1 cellular context compared by ENCODE assay signal in genomic region chr11:106449756-106450155, GRCh38.
TF ChIP-seq lines count a peak whose summit lies in the region.

No MANE protein-coding gene starts in this region.

TF ChIP-seq in HepG2, 621 proteins besides CTCF, POLR2A, EP300 and RAD21 (continued from another document and continues in another):
- TF ChIP-seq SNRNP70 (IDR thresholded peaks at IDR 0.05; ENCODE audit: low read depth, low read length) (no peak), ZNF280B (CRISPR knock-in tag; IDR thresholded peaks at IDR 0.05; ENCODE audit: borderline replicate concordance) (no peak), THAP11 (CRISPR knock-in tag; IDR thresholded peaks at IDR 0.05) (no peak), ZNF235 (CRISPR knock-in tag; IDR thresholded peaks at IDR 0.05; ENCODE audit: borderline replicate concordance) (no peak), ZFY (CRISPR knock-in tag; IDR thresholded peaks at IDR 0.05) (no peak), TBP (CRISPR knock-in tag; IDR thresholded peaks at IDR 0.05) (no peak), ZNF790 (CRISPR knock-in tag; IDR thresholded peaks at IDR 0.05; ENCODE audit: borderline replicate concordance) (no peak), GATAD2A (CRISPR knock-in tag; IDR thresholded peaks at IDR 0.05) (peak; percentile 67), EED (CRISPR knock-in tag; IDR thresholded peaks at IDR 0.05) (no peak), MYC (CRISPR knock-in tag; IDR thresholded peaks at IDR 0.05; ENCODE audit: borderline replicate concordance) (no peak), SATB2 (CRISPR knock-in tag; IDR thresholded peaks at IDR 0.05) (no peak), ZNF260 (CRISPR knock-in tag; IDR thresholded peaks at IDR 0.05; ENCODE audit: borderline replicate concordance, low read depth) (no peak), ZSCAN30 (CRISPR knock-in tag; IDR thresholded peaks at IDR 0.05) (no peak), ZNF264 (CRISPR knock-in tag; IDR thresholded peaks at IDR 0.05) (peak; percentile 67; the same call in 1 of the 2 replicates), ZNF607 (CRISPR knock-in tag; IDR thresholded peaks at IDR 0.05; ENCODE audit: borderline replicate concordance) (no peak), CHD2 (IDR thresholded peaks at IDR 0.05; ENCODE audit: low read depth, low read length) (no peak), SMC3 (IDR thresholded peaks at IDR 0.05; ENCODE audit: low read length) (no peak), CSRNP2 (CRISPR knock-in tag; conservative IDR thresholded peaks at IDR 0.05; ENCODE audit: low read depth) (no peak), FOXA1 (IDR thresholded peaks at IDR 0.05) (no peak), FOXA1 (CRISPR knock-in tag; IDR thresholded peaks at IDR 0.05) (peak; percentile 77), POLR2G (IDR thresholded peaks at IDR 0.05; ENCODE audit: low read depth, low read length) (no peak), ZNF709 (CRISPR knock-in tag; IDR thresholded peaks at IDR 0.05) (no peak), NPAS2 (CRISPR knock-in tag; IDR thresholded peaks at IDR 0.05; ENCODE audit: borderline replicate concordance) (no peak), ZNF253 (CRISPR knock-in tag; IDR thresholded peaks at IDR 0.05; ENCODE audit: borderline replicate concordance) (no peak), MZF1 (CRISPR knock-in tag; IDR thresholded peaks at IDR 0.05; ENCODE audit: borderline replicate concordance) (no peak), SAP130 (CRISPR knock-in tag; IDR thresholded peaks at IDR 0.05; ENCODE audit: low read depth) (peak; percentile 14; the same call in 1 of the 2 replicates), RBM22 (optimal IDR thresholded peaks at IDR 0.05; ENCODE audit: low read length) (no peak), ZSCAN31 (CRISPR knock-in tag; IDR thresholded peaks at IDR 0.05; ENCODE audit: low read depth) (no peak), PLRG1 (conservative IDR thresholded peaks at IDR 0.05) (no peak), AKNA (CRISPR knock-in tag; IDR thresholded peaks at IDR 0.05; ENCODE audit: borderline replicate concordance) (no peak), ZBTB49 (CRISPR knock-in tag; IDR thresholded peaks at IDR 0.05; ENCODE audit: borderline replicate concordance) (no peak)
- TF ChIP-seq, protein P1, sequence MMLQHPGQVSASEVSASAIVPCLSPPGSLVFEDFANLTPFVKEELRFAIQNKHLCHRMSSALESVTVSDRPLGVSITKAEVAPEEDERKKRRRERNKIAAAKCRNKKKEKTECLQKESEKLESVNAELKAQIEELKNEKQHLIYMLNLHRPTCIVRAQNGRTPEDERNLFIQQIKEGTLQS (CRISPR knock-in tag; IDR thresholded peaks at IDR 0.05): no peak
- TF ChIP-seq, protein P2, sequence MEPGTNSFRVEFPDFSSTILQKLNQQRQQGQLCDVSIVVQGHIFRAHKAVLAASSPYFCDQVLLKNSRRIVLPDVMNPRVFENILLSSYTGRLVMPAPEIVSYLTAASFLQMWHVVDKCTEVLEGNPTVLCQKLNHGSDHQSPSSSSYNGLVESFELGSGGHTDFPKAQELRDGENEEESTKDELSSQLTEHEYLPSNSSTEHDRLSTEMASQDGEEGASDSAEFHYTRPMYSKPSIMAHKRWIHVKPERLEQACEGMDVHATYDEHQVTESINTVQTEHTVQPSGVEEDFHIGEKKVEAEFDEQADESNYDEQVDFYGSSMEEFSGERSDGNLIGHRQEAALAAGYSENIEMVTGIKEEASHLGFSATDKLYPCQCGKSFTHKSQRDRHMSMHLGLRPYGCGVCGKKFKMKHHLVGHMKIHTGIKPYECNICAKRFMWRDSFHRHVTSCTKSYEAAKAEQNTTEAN (CRISPR knock-in tag; conservative IDR thresholded peaks at IDR 0.05): no peak
- TF ChIP-seq, protein P3, sequence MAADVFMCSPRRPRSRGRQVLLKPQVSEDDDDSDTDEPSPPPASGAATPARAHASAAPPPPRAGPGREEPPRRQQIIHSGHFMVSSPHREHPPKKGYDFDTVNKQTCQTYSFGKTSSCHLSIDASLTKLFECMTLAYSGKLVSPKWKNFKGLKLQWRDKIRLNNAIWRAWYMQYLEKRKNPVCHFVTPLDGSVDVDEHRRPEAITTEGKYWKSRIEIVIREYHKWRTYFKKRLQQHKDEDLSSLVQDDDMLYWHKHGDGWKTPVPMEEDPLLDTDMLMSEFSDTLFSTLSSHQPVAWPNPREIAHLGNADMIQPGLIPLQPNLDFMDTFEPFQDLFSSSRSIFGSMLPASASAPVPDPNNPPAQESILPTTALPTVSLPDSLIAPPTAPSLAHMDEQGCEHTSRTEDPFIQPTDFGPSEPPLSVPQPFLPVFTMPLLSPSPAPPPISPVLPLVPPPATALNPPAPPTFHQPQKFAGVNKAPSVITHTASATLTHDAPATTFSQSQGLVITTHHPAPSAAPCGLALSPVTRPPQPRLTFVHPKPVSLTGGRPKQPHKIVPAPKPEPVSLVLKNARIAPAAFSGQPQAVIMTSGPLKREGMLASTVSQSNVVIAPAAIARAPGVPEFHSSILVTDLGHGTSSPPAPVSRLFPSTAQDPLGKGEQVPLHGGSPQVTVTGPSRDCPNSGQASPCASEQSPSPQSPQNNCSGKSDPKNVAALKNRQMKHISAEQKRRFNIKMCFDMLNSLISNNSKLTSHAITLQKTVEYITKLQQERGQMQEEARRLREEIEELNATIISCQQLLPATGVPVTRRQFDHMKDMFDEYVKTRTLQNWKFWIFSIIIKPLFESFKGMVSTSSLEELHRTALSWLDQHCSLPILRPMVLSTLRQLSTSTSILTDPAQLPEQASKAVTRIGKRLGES (CRISPR knock-in tag; IDR thresholded peaks at IDR 0.05; ENCODE audit: borderline replicate concordance): no peak
- TF ChIP-seq, protein P4, sequence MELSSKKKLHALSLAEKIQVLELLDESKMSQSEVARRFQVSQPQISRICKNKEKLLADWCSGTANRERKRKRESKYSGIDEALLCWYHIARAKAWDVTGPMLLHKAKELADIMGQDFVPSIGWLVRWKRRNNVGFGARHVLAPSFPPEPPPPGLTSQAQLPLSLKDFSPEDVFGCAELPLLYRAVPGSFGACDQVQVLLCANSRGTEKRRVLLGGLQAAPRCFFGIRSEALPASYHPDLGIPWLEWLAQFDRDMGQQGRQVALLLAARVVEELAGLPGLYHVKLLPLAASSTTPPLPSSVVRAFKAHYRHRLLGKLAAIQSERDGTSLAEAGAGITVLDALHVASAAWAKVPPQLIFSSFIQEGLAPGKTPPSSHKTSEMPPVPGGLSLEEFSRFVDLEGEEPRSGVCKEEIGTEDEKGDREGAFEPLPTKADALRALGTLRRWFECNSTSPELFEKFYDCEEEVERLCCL (CRISPR knock-in tag; IDR thresholded peaks at IDR 0.05; ENCODE audit: borderline replicate concordance): no peak
- TF ChIP-seq, protein P5, sequence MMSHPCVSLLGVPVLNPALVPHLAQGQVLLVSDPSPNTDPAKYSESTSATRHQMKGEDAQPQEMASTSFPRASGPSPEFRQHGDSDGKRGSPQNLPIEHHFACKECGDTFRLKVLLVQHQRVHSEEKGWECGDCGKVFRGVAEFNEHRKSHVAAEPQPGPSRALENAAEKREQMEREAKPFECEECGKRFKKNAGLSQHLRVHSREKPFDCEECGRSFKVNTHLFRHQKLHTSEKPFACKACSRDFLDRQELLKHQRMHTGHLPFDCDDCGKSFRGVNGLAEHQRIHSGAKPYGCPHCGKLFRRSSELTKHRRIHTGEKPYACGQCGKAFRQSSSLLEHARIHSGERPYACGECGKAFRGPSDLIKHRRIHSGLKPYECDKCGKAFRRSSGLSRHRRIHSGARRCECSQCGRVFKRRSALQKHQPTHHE (CRISPR knock-in tag; IDR thresholded peaks at IDR 0.05; ENCODE audit: borderline replicate concordance): no peak
- TF ChIP-seq, protein P6, sequence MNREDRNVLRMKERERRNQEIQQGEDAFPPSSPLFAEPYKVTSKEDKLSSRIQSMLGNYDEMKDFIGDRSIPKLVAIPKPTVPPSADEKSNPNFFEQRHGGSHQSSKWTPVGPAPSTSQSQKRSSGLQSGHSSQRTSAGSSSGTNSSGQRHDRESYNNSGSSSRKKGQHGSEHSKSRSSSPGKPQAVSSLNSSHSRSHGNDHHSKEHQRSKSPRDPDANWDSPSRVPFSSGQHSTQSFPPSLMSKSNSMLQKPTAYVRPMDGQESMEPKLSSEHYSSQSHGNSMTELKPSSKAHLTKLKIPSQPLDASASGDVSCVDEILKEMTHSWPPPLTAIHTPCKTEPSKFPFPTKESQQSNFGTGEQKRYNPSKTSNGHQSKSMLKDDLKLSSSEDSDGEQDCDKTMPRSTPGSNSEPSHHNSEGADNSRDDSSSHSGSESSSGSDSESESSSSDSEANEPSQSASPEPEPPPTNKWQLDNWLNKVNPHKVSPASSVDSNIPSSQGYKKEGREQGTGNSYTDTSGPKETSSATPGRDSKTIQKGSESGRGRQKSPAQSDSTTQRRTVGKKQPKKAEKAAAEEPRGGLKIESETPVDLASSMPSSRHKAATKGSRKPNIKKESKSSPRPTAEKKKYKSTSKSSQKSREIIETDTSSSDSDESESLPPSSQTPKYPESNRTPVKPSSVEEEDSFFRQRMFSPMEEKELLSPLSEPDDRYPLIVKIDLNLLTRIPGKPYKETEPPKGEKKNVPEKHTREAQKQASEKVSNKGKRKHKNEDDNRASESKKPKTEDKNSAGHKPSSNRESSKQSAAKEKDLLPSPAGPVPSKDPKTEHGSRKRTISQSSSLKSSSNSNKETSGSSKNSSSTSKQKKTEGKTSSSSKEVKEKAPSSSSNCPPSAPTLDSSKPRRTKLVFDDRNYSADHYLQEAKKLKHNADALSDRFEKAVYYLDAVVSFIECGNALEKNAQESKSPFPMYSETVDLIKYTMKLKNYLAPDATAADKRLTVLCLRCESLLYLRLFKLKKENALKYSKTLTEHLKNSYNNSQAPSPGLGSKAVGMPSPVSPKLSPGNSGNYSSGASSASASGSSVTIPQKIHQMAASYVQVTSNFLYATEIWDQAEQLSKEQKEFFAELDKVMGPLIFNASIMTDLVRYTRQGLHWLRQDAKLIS (CRISPR knock-in tag; IDR thresholded peaks at IDR 0.05): no peak
